3 cellular contexts compared by ENCODE assay signal in the genomic region with DNA sequence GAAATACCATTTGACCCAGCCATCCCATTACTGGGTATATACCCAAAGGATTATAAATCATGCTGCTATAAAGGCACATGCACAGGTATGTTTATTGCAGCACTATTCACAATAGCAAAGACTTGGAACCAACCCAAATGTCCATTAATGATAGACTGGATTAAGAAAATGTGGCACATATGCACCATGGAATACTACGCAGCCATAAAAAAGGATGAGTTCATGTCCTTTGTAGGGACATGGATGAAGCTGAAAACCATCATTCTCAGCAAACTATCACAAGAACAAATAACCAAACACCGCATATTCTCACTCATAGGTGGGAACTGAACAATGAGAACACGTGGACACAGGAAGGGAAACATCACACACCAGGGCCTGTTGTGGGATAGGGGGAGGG.
DNase-seq lines count a peak whose midpoint lies in the region; ATAC-seq, FAIRE-seq and TF ChIP-seq lines count a peak whose summit lies in the region.
"Not testable (repeated sequence)": the region's sequence is repeated elsewhere in the genome, so short reads cannot be mapped to it uniquely, and the experiment has no call there.

No MANE protein-coding gene starts in this region.

- H3K36me3 Mint-ChIP-seq in WTC11 = not testable (repeated sequence)

- H3K27me3 ChIP-seq in K562 (ENCODE audit: control insufficient read depth in 2 of 2, insufficient read depth in 2 of 2, low read length in 2 of 2) = not testable (repeated sequence)

- H3K27me3 Mint-ChIP-seq in WTC11 (ENCODE audit: low read depth) = not testable (repeated sequence)

- intact Hi-C loops in K562 (cut with micrococcal nuclease) = not testable (repeated sequence)

- not testable (repeated sequence) for H3K4me2 ChIP-seq in K562 (ENCODE audit: insufficient read depth, low read length)

- POLR2A ChIA-PET in HEK293 (lab: Yijun Ruan, JAX); WTC11 (lab: Charles Lee); K562 (lab: Yijun Ruan, JAX): not testable (repeated sequence)

- H3K9ac ChIP-seq in K562 (ENCODE audit: insufficient read depth in 1 of 2, low read depth in 2 of 2, low read length in 2 of 2) = not testable (repeated sequence)

- H2AFZ ChIP-seq in K562 (ENCODE audit: low read depth, low read length) = not testable (repeated sequence)

- FAIRE-seq in K562 (lab: Jason Lieb, UNC) = not testable (repeated sequence)

- CTCF ChIA-PET in HEK293 (lab: Yijun Ruan, JAX); WTC11 (lab: Charles Lee); K562 (lab: Yijun Ruan, JAX; ENCODE audit: low intra/inter-chr PET ratio): not testable (repeated sequence)

- not testable (repeated sequence) for H3K4me1 ChIP-seq in HEK293 (ENCODE audit: control insufficient read depth, insufficient read depth, low read length); K562 (replicated peaks in 1 of 2; ENCODE audit: control insufficient read depth in 2 of 2, insufficient read depth in 2 of 2, low read length in 2 of 2)

- not testable (repeated sequence) for H3K27ac ChIP-seq in HEK293 (ENCODE audit: extremely low read depth, low read depth, low read length); K562 (ENCODE audit: extremely low read depth, low read depth, low read length)

- not testable (repeated sequence) for H3K4me1 Mint-ChIP-seq in WTC11

- not testable (repeated sequence) for H3K9me3 ChIP-seq in HEK293 (ENCODE audit: control insufficient read depth, insufficient read depth, low read depth, low read length); K562 (replicated peaks; ENCODE audit: control insufficient read depth, insufficient read depth, low read depth, low read length)

- not testable (repeated sequence) for TF ChIP-seq RAD21 in K562 (CRISPR knock-in tag; conservative IDR thresholded peaks at IDR 0.05 in 1 of 2, IDR thresholded peaks at IDR 0.05 in 1 of 2)

- not testable (repeated sequence) for H3K36me3 ChIP-seq in HEK293 (ENCODE audit: control insufficient read depth in 2 of 2, insufficient read depth in 1 of 2, low read length in 2 of 2); K562 (ENCODE audit: control insufficient read depth, insufficient read depth, low read length)

- not testable (repeated sequence) for H3K9me1 ChIP-seq in K562 (ENCODE audit: control insufficient read depth, insufficient read depth, low read length)

- ATAC-seq in WTC11, K562: not testable (repeated sequence)

- DNase-seq in WTC11 (ENCODE audit: low spot score); K562 (ENCODE audit: extremely low read depth in 1 of 4, low spot score in 3 of 4): not testable (repeated sequence)

- H4K20me1 ChIP-seq in K562 (replicated peaks; ENCODE audit: control insufficient read depth, insufficient read depth, low read length) = not testable (repeated sequence)

- not testable (repeated sequence) for H3K4me3 Mint-ChIP-seq in WTC11

- 9% methylated on average over 1 of the region's 3 CpGs for WGBS in K562 (ENCODE audit: insufficient coverage, low coverage, missing lambda C conversion rate)

- in situ Hi-C loops in K562 (cut with MboI) = not testable (repeated sequence)

- H3K9me3 Mint-ChIP-seq in WTC11 = peaks cover 32% of the 10 kb centered on the region

- TF ChIP-seq CTCF in HEK293 (tag by site-specific recombination; IDR thresholded peaks at IDR 0.05); WTC11 (IDR thresholded peaks at IDR 0.05); K562 (IDR thresholded peaks at IDR 0.05 in 2 of 3, conservative IDR thresholded peaks at IDR 0.05 in 1 of 3; ENCODE audit: insufficient read depth in 2 of 3, low read depth in 1 of 3, low read length in 3 of 3): not testable (repeated sequence)

- not testable (repeated sequence) for TF ChIP-seq POLR2A in K562 (conservative IDR thresholded peaks at IDR 0.05)

- 0 out of 2 replicates have a peak overlapping the region, but pooled peaks have one; percentile 57 for H3K27ac Mint-ChIP-seq in WTC11

- TF ChIP-seq EP300 in K562 (IDR thresholded peaks at IDR 0.05; ENCODE audit: low read length) = not testable (repeated sequence)

- not testable (repeated sequence) for H3K4me3 ChIP-seq in HEK293 (ENCODE audit: low read depth, low read length); K562

- H3K79me2 ChIP-seq in K562 (ENCODE audit: control insufficient read depth, insufficient read depth, low read length) = not testable (repeated sequence)

- not testable (repeated sequence) for BruUV-seq in K562 (replicated peaks; lab: Mats Ljungman, UMichigan)

TF ChIP-seq in HEK293, 187 proteins besides CTCF, POLR2A, EP300 and RAD21:
- peak; percentile 90 for TF ChIP-seq ZNF146 (tag by site-specific recombination; IDR thresholded peaks at IDR 0.05)
- TF ChIP-seq, protein P1, sequence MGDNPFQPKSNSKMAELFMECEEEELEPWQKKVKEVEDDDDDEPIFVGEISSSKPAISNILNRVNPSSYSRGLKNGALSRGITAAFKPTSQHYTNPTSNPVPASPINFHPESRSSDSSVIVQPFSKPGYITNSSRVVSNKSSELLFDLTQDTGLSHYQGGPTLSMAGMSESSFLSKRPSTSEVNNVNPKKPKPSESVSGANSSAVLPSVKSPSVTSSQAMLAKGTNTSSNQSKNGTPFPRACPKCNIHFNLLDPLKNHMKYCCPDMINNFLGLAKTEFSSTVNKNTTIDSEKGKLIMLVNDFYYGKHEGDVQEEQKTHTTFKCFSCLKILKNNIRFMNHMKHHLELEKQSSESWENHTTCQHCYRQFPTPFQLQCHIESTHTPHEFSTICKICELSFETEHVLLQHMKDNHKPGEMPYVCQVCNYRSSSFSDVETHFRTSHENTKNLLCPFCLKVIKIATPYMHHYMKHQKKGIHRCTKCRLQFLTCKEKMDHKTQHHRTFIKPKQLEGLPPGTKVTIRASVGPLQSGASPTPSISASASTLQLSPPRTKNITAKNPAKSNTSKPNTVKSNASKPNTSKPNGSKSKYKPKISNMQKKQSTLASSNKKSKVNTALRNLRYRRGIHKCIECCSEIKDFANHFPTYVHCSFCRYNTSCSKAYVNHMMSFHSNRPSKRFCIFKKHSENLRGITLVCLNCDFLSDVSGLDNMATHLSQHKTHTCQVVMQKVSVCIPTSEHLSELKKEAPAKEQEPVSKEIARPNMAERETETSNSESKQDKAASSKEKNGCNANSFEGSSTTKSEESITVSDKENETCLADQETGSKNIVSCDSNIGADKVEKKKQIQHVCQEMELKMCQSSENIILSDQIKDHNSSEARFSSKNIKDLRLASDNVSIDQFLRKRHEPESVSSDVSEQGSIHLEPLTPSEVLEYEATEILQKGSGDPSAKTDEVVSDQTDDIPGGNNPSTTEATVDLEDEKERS (tag by site-specific recombination; IDR thresholded peaks at IDR 0.05) = peak; percentile 94

TF ChIP-seq in K562, 482 proteins besides CTCF, POLR2A, EP300 and RAD21:
- TF ChIP-seq BCOR (IDR thresholded peaks at IDR 0.05) (0 out of 2 replicates have a peak, but pooled peaks have one; percentile 20), ZNF146 (CRISPR knock-in tag; IDR thresholded peaks at IDR 0.05; ENCODE audit: unreplicated experiment) (peak; percentile 74)
